1 cellular context compared by ENCODE assay signal in genomic region chr1:18693256-18694098, GRCh38.
TF ChIP-seq lines count a peak whose summit lies in the region.

No MANE protein-coding gene starts in this region.

TF ChIP-seq in WTC11, 78 proteins besides CTCF, POLR2A, EP300 and RAD21 (continued from another document):
- TF ChIP-seq PRDM15 (CRISPR knock-in tag; IDR thresholded peaks at IDR 0.05) (no peak), ZNF416 (CRISPR knock-in tag; IDR thresholded peaks at IDR 0.05) (no peak), ZNF281 (CRISPR knock-in tag; IDR thresholded peaks at IDR 0.05) (no peak)
